Comparison of ENCODE assay signal across 8 cellular contexts in genomic region chr17:77959926-77960521, GRCh38. TPM values are rescaled to one million over a fixed set of nuclear protein-coding genes. Genes with fewer than 3 reads are reported as not detected.
DNase-seq lines count a peak whose midpoint lies in the region; ATAC-seq, FAIRE-seq and TF ChIP-seq lines count a peak whose summit lies in the region.

No MANE protein-coding gene starts in this region.

- H3K9me3 ChIP-seq in mesenchymal stem cell (ENCODE audit: control insufficient read depth, low read length) = no peaks in the 10 kb centered on the region

- no peak overlapping the region for H4K8ac ChIP-seq in mesenchymal stem cell (ENCODE audit: low read length)

- WGBS in mesenchymal stem cell = 9% methylated on average over 23 of the region's 23 CpGs

- H3K4me3 ChIP-seq in mesenchymal stem cell (ENCODE audit: insufficient read depth in 1 of 2, low read depth in 1 of 2, low read length in 2 of 2) = peak overlapping the region in 1 of 2 experiments; percentile 80

- no peak overlapping the region for H2BK15ac ChIP-seq in mesenchymal stem cell (ENCODE audit: low read depth, poor library complexity, severe bottlenecking)

- H3K36me3 ChIP-seq in mesenchymal stem cell (ENCODE audit: control insufficient read depth in 1 of 2, insufficient read depth in 2 of 2, low read depth in 1 of 2, low read length in 2 of 2) = no peaks in the 10 kb centered on the region

- POLR2A ChIA-PET in HEK293T (lab: Yijun Ruan, JAX) (interaction anchor here (1.5 kb wide), 1 partner anchor 10 kb away, joined by 3 read pairs; no protein-coding TSS in a partner anchor), RWPE1 (lab: Yijun Ruan, JAX; ENCODE audit: low non-redundant PET) (no interaction called here)

- CTCF ChIA-PET in HEK293T (lab: Yijun Ruan, JAX) (interaction anchor here (0.8 kb wide), 1 partner anchor 70 kb away, joined by 3 read pairs; no protein-coding TSS in a partner anchor), RWPE1 (lab: Yijun Ruan, JAX) (no interaction called here)

- peak overlapping the region; percentile 100 for H3K4me2 ChIP-seq in mesenchymal stem cell (ENCODE audit: low read length, poor library complexity, severe bottlenecking)

- H2AK5ac ChIP-seq in mesenchymal stem cell (ENCODE audit: low read length, severe bottlenecking) = no peak overlapping the region

- peak overlapping the region; percentile 64 for H3K9ac ChIP-seq in mesenchymal stem cell (ENCODE audit: low read length)

- H3K23ac ChIP-seq in mesenchymal stem cell (ENCODE audit: low read length in 2 of 2) = peak overlapping the region in 1 of 2 experiments; percentile 52

- ATAC-seq in GM19395 (IDR thresholded peaks at IDR 0.05; ENCODE audit: unreplicated experiment) = no peak
- no peak for ATAC-seq in HG02623 (IDR thresholded peaks at IDR 0.05; ENCODE audit: unreplicated experiment)

- TF ChIP-seq POLR2A in GM12892 (IDR thresholded peaks at IDR 0.05; ENCODE audit: low read depth, low read length) = no peak

- H2BK120ac ChIP-seq in mesenchymal stem cell (ENCODE audit: low read depth, low read length) = no peak overlapping the region

- FAIRE-seq in GM12892 (lab: Jason Lieb, UNC) = no peak

- peaks cover 20% of the 10 kb centered on the region for H3K79me1 ChIP-seq in mesenchymal stem cell (replicated peaks; ENCODE audit: low read length, poor library complexity, severe bottlenecking)

- peak overlapping the region in 1 of 2 experiments; percentile 48 for H3K18ac ChIP-seq in mesenchymal stem cell (ENCODE audit: low read depth in 1 of 2, low read length in 2 of 2)

- peak overlapping the region; percentile 52 for H2AFZ ChIP-seq in mesenchymal stem cell (ENCODE audit: low read depth, low read length)

- H3K4me1 ChIP-seq in mesenchymal stem cell (ENCODE audit: control insufficient read depth, insufficient read depth, low read depth, low read length) = peaks cover 11% of the 10 kb centered on the region

- H3K27ac ChIP-seq in RWPE1 (no peak overlapping the region), mesenchymal stem cell (ENCODE audit: low read length, poor library complexity, severe bottlenecking) (no peak overlapping the region)

- H3K4ac ChIP-seq in mesenchymal stem cell (ENCODE audit: low read depth in 1 of 2, low read length in 2 of 2) = no peak overlapping the region

- TF ChIP-seq CTCF in RWPE1 (conservative IDR thresholded peaks at IDR 0.05; ENCODE audit: low read depth) = no peak

- DNase-seq in HEK293T (ENCODE audit: extremely low spot score) = peak; percentile 20
- DNase-seq in RWPE1 (ENCODE audit: low spot score) = peak; percentile 13
- peak; percentile 54 for DNase-seq in cerebellar cortex (ENCODE audit: low spot score)
- DNase-seq in mesenchymal stem cell = peak; percentile 29
- DNase-seq in superior temporal gyrus (ENCODE audit: extremely low spot score) = peak; percentile 64
- no peak for DNase-seq in GM12892 (ENCODE audit: insufficient read length)

- H3K14ac ChIP-seq in mesenchymal stem cell (ENCODE audit: low read length in 2 of 2) = peak overlapping the region in 1 of 2 experiments; percentile 46

- H4K91ac ChIP-seq in mesenchymal stem cell (ENCODE audit: low read length) = no peak overlapping the region

- peaks cover 40% of the 10 kb centered on the region in 2 experiments for H3K27me3 ChIP-seq in mesenchymal stem cell (ENCODE audit: control insufficient read depth in 1 of 2, insufficient read depth in 1 of 2, low read length in 2 of 2)

- H2BK5ac ChIP-seq in mesenchymal stem cell (ENCODE audit: low read depth, low read length, poor library complexity, severe bottlenecking) = no peak overlapping the region

- no peak overlapping the region for H2BK12ac ChIP-seq in mesenchymal stem cell (ENCODE audit: low read length in 2 of 2)

TF ChIP-seq in HEK293T, 16 proteins besides CTCF, POLR2A, EP300 and RAD21:
- peak; percentile 48; the same call in 1 of the 2 replicates for TF ChIP-seq L3MBTL2 (conservative IDR thresholded peaks at IDR 0.05)
- TF ChIP-seq ARNT (IDR thresholded peaks at IDR 0.05) = no peak
- TF ChIP-seq TARDBP (IDR thresholded peaks at IDR 0.05) = no peak
- no peak for TF ChIP-seq FOXM1 (IDR thresholded peaks at IDR 0.05; ENCODE audit: borderline replicate concordance)

RNA-seq across cellular contexts. Expression of gene TNRC6C, which starts 1.5 kb away (rescaled TPM):
- 2.1 TPM for polyA plus RNA-seq in mesenchymal stem cell (2013, experiment 1 of 2)
- 2.0 TPM for polyA plus RNA-seq in mesenchymal stem cell (2013, experiment 2 of 2)
- 1.4 TPM for polyA plus RNA-seq in GM12892 (2012; ENCODE audit: missing spikeins)
